Comparison of ENCODE assay signal across 29 cellular contexts in the genomic region with DNA sequence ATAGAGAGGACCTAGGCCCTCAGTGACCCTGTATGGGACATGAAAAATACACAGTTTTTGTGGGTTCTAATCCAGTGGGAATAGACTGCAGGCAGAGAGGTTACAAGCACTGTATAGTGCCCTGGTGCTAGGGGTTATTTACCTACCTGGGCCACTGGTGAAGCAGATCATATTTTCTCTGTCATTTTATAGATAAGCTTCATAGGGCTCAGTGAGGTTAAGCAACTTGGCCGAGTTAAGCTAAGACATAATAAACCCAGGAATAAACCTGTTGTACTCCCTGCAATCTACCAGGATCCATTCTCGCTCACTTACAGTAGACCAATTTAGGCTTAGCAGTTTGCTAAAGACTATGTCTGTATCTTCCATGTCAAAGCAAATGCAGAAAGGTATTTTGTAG.
"Had no signal": no experiment of that assay in that cellular context is flagged by ENCODE, and none has a peak within 500 bp of the region (broad histone marks: within the 10 kb centered on the region; RNA-seq: fewer than 3 reads in every experiment).

No MANE protein-coding gene starts in this region.

- H3K36me3 ChIP-seq: neural progenitor cell, ovary, right lobe of liver, sigmoid colon, suprapubic skin, tibial artery, transverse colon, upper lobe of right lung, uterus had no signal

- H3K27me3 ChIP-seq: neural progenitor cell, ovary, right lobe of liver, sigmoid colon, suprapubic skin, testis, tibial artery, transverse colon, upper lobe of right lung, uterus had no signal

- H3K4me1 ChIP-seq: neural progenitor cell, parathyroid adenoma, psoas muscle, right lobe of liver, sigmoid colon, suprapubic skin, testis, tibial artery, transverse colon, upper lobe of right lung, uterus had no signal

- H3K9me3 ChIP-seq: ovary, psoas muscle, right lobe of liver, sigmoid colon, suprapubic skin, testis, tibial artery, transverse colon, upper lobe of right lung, uterus had no signal

- H3K4me1 Mint-ChIP-seq: naive thymus-derived CD8-positive, alpha-beta T cell; nephron; neural progenitor cell; stimulated activated effector memory CD8-positive, alpha-beta T cell treated with anti-CD3 and anti-CD28 coated beads, Interleukin-12 subunit alpha, Interleukin-12 subunit beta, amount 100 ng/mL, for 72 hours; stimulated activated naive CD8-positive, alpha-beta T cell treated with anti-CD3 and anti-CD28 coated beads, Interleukin-15, amount 100 ng/mL, for 72 hours had no signal

- H3K9me3 Mint-ChIP-seq: nephron, neural progenitor cell, type B pancreatic cell had no signal

- H3K9ac ChIP-seq: neural progenitor cell, parathyroid adenoma had no signal

- H3K4me3 Mint-ChIP-seq: naive thymus-derived CD8-positive, alpha-beta T cell; nephron; neural progenitor cell; stimulated activated effector memory CD8-positive, alpha-beta T cell treated with anti-CD3 and anti-CD28 coated beads, Interleukin-12 subunit alpha, Interleukin-12 subunit beta, amount 100 ng/mL, for 72 hours; stimulated activated naive CD8-positive, alpha-beta T cell treated with anti-CD3 and anti-CD28 coated beads, Interleukin-15, amount 100 ng/mL, for 72 hours; type B pancreatic cell had no signal

- ATAC-seq: naive thymus-derived CD8-positive, alpha-beta T cell; psoas muscle; right cardiac atrium; right lobe of liver; stimulated activated effector memory CD8-positive, alpha-beta T cell treated with anti-CD3 and anti-CD28 coated beads, Interleukin-12 subunit alpha, Interleukin-12 subunit beta, amount 100 ng/mL, for 72 hours; stimulated activated naive CD8-positive, alpha-beta T cell treated with anti-CD3 and anti-CD28 coated beads, Interleukin-15, amount 100 ng/mL, for 72 hours; stimulated activated naive CD8-positive, alpha-beta T cell treated with anti-CD3 and anti-CD28 coated beads, Interleukin-15, Interleukin-2, amounts not matched to agents 100 U/mL and 50 U/mL, for 24 hours; upper lobe of right lung had no signal

- H3K36me3 Mint-ChIP-seq: neural progenitor cell; stimulated activated effector memory CD8-positive, alpha-beta T cell treated with anti-CD3 and anti-CD28 coated beads, Interleukin-12 subunit alpha, Interleukin-12 subunit beta, amount 100 ng/mL, for 72 hours; type B pancreatic cell had no signal

- H3K27me3 Mint-ChIP-seq: naive thymus-derived CD8-positive, alpha-beta T cell; progenitor cell of endocrine pancreas; stimulated activated naive CD8-positive, alpha-beta T cell treated with anti-CD3 and anti-CD28 coated beads, Interleukin-15, amount 100 ng/mL, for 72 hours; type B pancreatic cell had no signal

- DNase-seq: naive thymus-derived CD8-positive, alpha-beta T cell; occipital lobe; ovary; posterior cingulate gyrus; psoas muscle; right lobe of liver; sigmoid colon; small intestine; stimulated activated CD4-positive, alpha-beta T cell treated with anti-CD3 and anti-CD28 coated beads, Interleukin-15, amount 100 ng/mL, for 24 hours; stimulated activated CD4-positive, alpha-beta T cell treated with anti-CD3 and anti-CD28 coated beads, Interleukin-2, amount 100 ng/mL, for 24 hours; stimulated activated CD4-positive, alpha-beta T cell treated with anti-CD3 and anti-CD28 coated beads, Interleukin-2, amount 100 ng/mL, for 48 hours; stimulated activated CD4-positive, alpha-beta T cell treated with anti-CD3 and anti-CD28 coated beads, Interleukin-4, amount 100 ng/mL, for 24 hours; stimulated activated naive CD4-positive, alpha-beta T cell; stimulated activated naive CD8-positive, alpha-beta T cell treated with anti-CD3 and anti-CD28 coated beads, Interleukin-15, amount 100 ng/mL, for 72 hours; stimulated activated naive CD8-positive, alpha-beta T cell treated with anti-CD3 and anti-CD28 coated beads, Interleukin-15, Interleukin-2, amounts not matched to agents 100 U/mL and 50 U/mL, for 24 hours; substantia nigra; testis; tibial artery; transverse colon; upper lobe of right lung; uterus had no signal

- H3K27ac Mint-ChIP-seq: naive thymus-derived CD8-positive, alpha-beta T cell; nephron; neural progenitor cell; progenitor cell of endocrine pancreas; stimulated activated effector memory CD8-positive, alpha-beta T cell treated with anti-CD3 and anti-CD28 coated beads, Interleukin-12 subunit alpha, Interleukin-12 subunit beta, amount 100 ng/mL, for 72 hours; stimulated activated naive CD8-positive, alpha-beta T cell treated with anti-CD3 and anti-CD28 coated beads, Interleukin-15, amount 100 ng/mL, for 72 hours; type B pancreatic cell had no signal

- H3K27ac ChIP-seq: neural progenitor cell, ovary, parathyroid adenoma, psoas muscle, right lobe of liver, sigmoid colon, suprapubic skin, testis, tibial artery, transverse colon, upper lobe of right lung, uterus had no signal

- H3K4me3 ChIP-seq: neural progenitor cell, ovary, psoas muscle, right lobe of liver, sigmoid colon, suprapubic skin, testis, tibial artery, transverse colon, upper lobe of right lung, uterus had no signal
